ENCODE assay signal across 19 cellular contexts in genomic region chrX:109125304-109125703, GRCh38.
"Had no signal": no experiment of that assay in that cellular context is flagged by ENCODE, and none has a peak within 500 bp of the region (broad histone marks: within the 10 kb centered on the region; RNA-seq: fewer than 3 reads in every experiment).

No MANE protein-coding gene starts in this region.

- H3K27me3 Mint-ChIP-seq: dendritic cell treated with granulocyte-macrophage colony-stimulating factor and Interleukin-4, amounts not matched to agents 40 ng/mL and 50 ng/mL, for 4 days; effector memory CD8-positive, alpha-beta T cell; naive thymus-derived CD4-positive, alpha-beta T cell had no signal

- H3K36me3 Mint-ChIP-seq: naive thymus-derived CD4-positive, alpha-beta T cell; natural killer cell had no signal

- H3K4me3 Mint-ChIP-seq: dendritic cell treated with granulocyte-macrophage colony-stimulating factor and Interleukin-4, amounts not matched to agents 40 ng/mL and 50 ng/mL, for 4 days; effector memory CD8-positive, alpha-beta T cell; naive thymus-derived CD4-positive, alpha-beta T cell; natural killer cell had no signal

- H3K9me3 ChIP-seq: colonic mucosa, esophagus muscularis mucosa, gastroesophageal sphincter, lower lobe of right lung had no signal

- H3K36me3 ChIP-seq: colonic mucosa, esophagus muscularis mucosa, gastroesophageal sphincter, heart right ventricle, left lung, lower lobe of right lung had no signal

- H3K4me1 Mint-ChIP-seq: naive thymus-derived CD4-positive, alpha-beta T cell; natural killer cell had no signal

- H3K4me3 ChIP-seq: colonic mucosa, esophagus muscularis mucosa, gastroesophageal sphincter, heart right ventricle, left lung, lower lobe of right lung had no signal

- H3K4me1 ChIP-seq: colonic mucosa, esophagus muscularis mucosa, foreskin keratinocyte, gastroesophageal sphincter, heart right ventricle, left lung, lower lobe of right lung had no signal

- H3K27ac ChIP-seq: colonic mucosa, esophagus muscularis mucosa, foreskin keratinocyte, gastroesophageal sphincter, heart right ventricle, left lung, lower lobe of right lung had no signal

- DNase-seq: colonic mucosa; cortex of kidney; effector CD8-positive, alpha-beta T cell; effector memory CD8-positive, alpha-beta T cell; foreskin keratinocyte; head of caudate nucleus; heart right ventricle; hippocampal formation; left cardiac atrium; left lung; left ventricle myocardium superior; lower lobe of right lung; mesenchymal stem cell; midbrain; naive thymus-derived CD4-positive, alpha-beta T cell; natural killer cell had no signal

- H3K27ac Mint-ChIP-seq: dendritic cell treated with granulocyte-macrophage colony-stimulating factor and Interleukin-4, amounts not matched to agents 40 ng/mL and 50 ng/mL, for 4 days; effector memory CD8-positive, alpha-beta T cell; naive thymus-derived CD4-positive, alpha-beta T cell; natural killer cell had no signal

- H3K27me3 ChIP-seq: colonic mucosa, esophagus muscularis mucosa, foreskin keratinocyte, gastroesophageal sphincter, heart right ventricle, left lung had no signal

- ATAC-seq: effector memory CD8-positive, alpha-beta T cell; foreskin keratinocyte; gastroesophageal sphincter; heart right ventricle; left cardiac atrium; left lung; left ventricle myocardium superior; lower lobe of right lung; naive thymus-derived CD4-positive, alpha-beta T cell; natural killer cell had no signal
